Comparison of ENCODE assay signal across 10 cellular contexts in genomic region chr19:52961981-52962380, GRCh38. TPM values are rescaled to one million over a fixed set of nuclear protein-coding genes. Genes with fewer than 3 reads are reported as not detected.
A peak's percentile ranks its signal among the peaks of the same experiment; 100 is the strongest.
DNase-seq lines count a peak whose midpoint lies in the region; FAIRE-seq lines count a peak whose summit lies in the region.
"Had no signal": no experiment of that assay in that cellular context is flagged by ENCODE, and none has a peak within 500 bp of the region (broad histone marks: within the 10 kb centered on the region; RNA-seq: fewer than 3 reads in every experiment).

No MANE protein-coding gene starts in this region.

- peak overlapping the region; percentile 48 to 80 (median 73) for H3K9ac ChIP-seq in subcutaneous abdominal adipose tissue (ENCODE audit: low read length in 5 of 5)

- DNase-seq in DMS79 treated with DMSO at 0.1 percent for 48 hours (lab: John Stamatoyannopoulos, UW) (peak; percentile 27), DMS79 (lab: John Stamatoyannopoulos, UW) (no peak), immature natural killer cell (no peak), NCI-H748 treated with DMSO at 0.1 percent for 48 hours (lab: John Stamatoyannopoulos, UW) (no peak), GM19239 (ENCODE audit: insufficient read length, low spot score) (no peak)
- DNase-seq in activated T-helper 1 cell treated with anti-CD3 and anti-CD28 coated beads, Interleukin-12 subunit alpha, Interleukin-12 subunit beta, Interleukin-2, Interleukin-4 antibody, amounts not matched to agents 30 ng/mL and 10 ng/mL and 1 ng/mL, durations not matched to agents 14 hours and 24 hours and 36 hours (ENCODE audit: low spot score) = no peak
- DNase-seq in stimulated activated CD4-positive, alpha-beta T cell treated with anti-CD3 and anti-CD28 coated beads, Interleukin-2, amount 100 ng/mL, for 48 hours = no peak

- H3K4me1 ChIP-seq in subcutaneous abdominal adipose tissue (ENCODE audit: control insufficient read depth in 5 of 5, insufficient read depth in 5 of 5, low read length in 5 of 5) = peaks cover 1 to 21% (median 19%) of the 10 kb centered on the region in 5 donors

- H3K4me3 Mint-ChIP-seq in activated T-helper 1 cell treated with anti-CD3 and anti-CD28 coated beads, Interleukin-12 subunit alpha, Interleukin-12 subunit beta, Interleukin-2, Interleukin-4 antibody, amounts not matched to agents 30 ng/mL and 10 ng/mL and 1 ng/mL, durations not matched to agents 14 hours and 24 hours and 36 hours = peak overlapping the region; percentile 98
- peak overlapping the region; percentile 93 to 97 (median 95) for H3K4me3 Mint-ChIP-seq in immature natural killer cell

- peaks cover 40% of the 10 kb centered on the region for H3K9me3 Mint-ChIP-seq in activated T-helper 1 cell treated with anti-CD3 and anti-CD28 coated beads, Interleukin-12 subunit alpha, Interleukin-12 subunit beta, Interleukin-2, Interleukin-4 antibody, amounts not matched to agents 30 ng/mL and 10 ng/mL and 1 ng/mL, durations not matched to agents 14 hours and 24 hours and 36 hours
- peaks cover 3 to 36% (median 31%) of the 10 kb centered on the region in 6 donors for H3K9me3 Mint-ChIP-seq in immature natural killer cell

- no peak for FAIRE-seq in GM19239 (lab: Jason Lieb, UNC)
- FAIRE-seq: A204.1 had no signal

- peak overlapping the region; percentile 73 for H3K27ac ChIP-seq in subcutaneous abdominal adipose tissue (ENCODE audit: low read depth, low read length)

- H3K4me3 ChIP-seq in subcutaneous abdominal adipose tissue (ENCODE audit: low read depth in 1 of 5, low read length in 5 of 5) = peak overlapping the region; percentile 84 to 93 (median 90)

- intact Hi-C loops in activated T-helper 1 cell treated with anti-CD3 and anti-CD28 coated beads, Interleukin-12 subunit alpha, Interleukin-12 subunit beta, Interleukin-2, Interleukin-4 antibody, amounts not matched to agents 30 ng/mL and 10 ng/mL and 1 ng/mL, durations not matched to agents 14 hours and 24 hours and 36 hours (cut with micrococcal nuclease) = loop anchor here (1.0 to 10.0 kb wide), 16 partner anchors 20 to 903 kb away; partner anchors contain the start of genes MYADM, ZNF160, ZNF320 and ZNF468

- H3K36me3 Mint-ChIP-seq in activated T-helper 1 cell treated with anti-CD3 and anti-CD28 coated beads, Interleukin-12 subunit alpha, Interleukin-12 subunit beta, Interleukin-2, Interleukin-4 antibody, amounts not matched to agents 30 ng/mL and 10 ng/mL and 1 ng/mL, durations not matched to agents 14 hours and 24 hours and 36 hours (ENCODE audit: low read depth) = peaks cover 35% of the 10 kb centered on the region
- peaks cover 29 to 40% (median 32%) of the 10 kb centered on the region in 3 donors for H3K36me3 Mint-ChIP-seq in immature natural killer cell

- H3K4me1 Mint-ChIP-seq in activated T-helper 1 cell treated with anti-CD3 and anti-CD28 coated beads, Interleukin-12 subunit alpha, Interleukin-12 subunit beta, Interleukin-2, Interleukin-4 antibody, amounts not matched to agents 30 ng/mL and 10 ng/mL and 1 ng/mL, durations not matched to agents 14 hours and 24 hours and 36 hours (ENCODE audit: low read depth) = peaks cover 25% of the 10 kb centered on the region
- peaks cover 32 to 56% of the 10 kb centered on the region in 2 donors for H3K4me1 Mint-ChIP-seq in immature natural killer cell

- no peaks in the 10 kb centered on the region for H3K27me3 ChIP-seq in subcutaneous abdominal adipose tissue (ENCODE audit: control insufficient read depth in 5 of 5, insufficient read depth in 4 of 5, low read length in 5 of 5)

- H3K27ac Mint-ChIP-seq in activated T-helper 1 cell treated with anti-CD3 and anti-CD28 coated beads, Interleukin-12 subunit alpha, Interleukin-12 subunit beta, Interleukin-2, Interleukin-4 antibody, amounts not matched to agents 30 ng/mL and 10 ng/mL and 1 ng/mL, durations not matched to agents 14 hours and 24 hours and 36 hours = peak overlapping the region; percentile 93
- peak overlapping the region; percentile 88 to 94 (median 92) for H3K27ac Mint-ChIP-seq in immature natural killer cell

- peaks cover 0 to 8% (median 7%) of the 10 kb centered on the region in 5 donors for H3K36me3 ChIP-seq in subcutaneous abdominal adipose tissue (ENCODE audit: control insufficient read depth in 5 of 5, insufficient read depth in 5 of 5, low read length in 5 of 5)

- H3K27me3 Mint-ChIP-seq in activated T-helper 1 cell treated with anti-CD3 and anti-CD28 coated beads, Interleukin-12 subunit alpha, Interleukin-12 subunit beta, Interleukin-2, Interleukin-4 antibody, amounts not matched to agents 30 ng/mL and 10 ng/mL and 1 ng/mL, durations not matched to agents 14 hours and 24 hours and 36 hours (ENCODE audit: insufficient read depth) = no peaks in the 10 kb centered on the region
- peaks cover 4 to 15% (median 10%) of the 10 kb centered on the region in 3 donors for H3K27me3 Mint-ChIP-seq in immature natural killer cell (ENCODE audit: low read depth in 3 of 3)

- H3K9me3 ChIP-seq in subcutaneous abdominal adipose tissue (ENCODE audit: control insufficient read depth in 5 of 5, low read length in 5 of 5) = peaks cover 0 to 30% (median 6%) of the 10 kb centered on the region in 5 donors

RNA-seq across cellular contexts. Expression of gene ZNF816, which starts 0.7 kb away (rescaled TPM):
- total RNA-seq in activated T-helper 1 cell treated with anti-CD3 and anti-CD28 coated beads, Interleukin-12 subunit alpha, Interleukin-12 subunit beta, Interleukin-2, Interleukin-4 antibody, amounts not matched to agents 30 ng/mL and 10 ng/mL and 1 ng/mL, durations not matched to agents 14 hours and 24 hours and 36 hours = 7.0 and 9.4 TPM in 2 replicates
- polyA plus RNA-seq in immature natural killer cell = 10 to 100 TPM in 1 of 3 donors, 1 to 10 TPM in 2; 9.8 to 21.0 (median 10.0) TPM

RNA-seq across cellular contexts. Expression of gene ZNF888, which starts 38.8 kb away (rescaled TPM):
- 4.2 and 4.6 TPM in 2 replicates for total RNA-seq in activated T-helper 1 cell treated with anti-CD3 and anti-CD28 coated beads, Interleukin-12 subunit alpha, Interleukin-12 subunit beta, Interleukin-2, Interleukin-4 antibody, amounts not matched to agents 30 ng/mL and 10 ng/mL and 1 ng/mL, durations not matched to agents 14 hours and 24 hours and 36 hours
- 1 to 10 TPM; 1.9 to 3.9 (median 1.9) TPM for polyA plus RNA-seq in immature natural killer cell

RNA-seq across cellular contexts. Expression of gene ERVV-1, which starts 51.7 kb away (rescaled TPM):
- total RNA-seq in activated T-helper 1 cell treated with anti-CD3 and anti-CD28 coated beads, Interleukin-12 subunit alpha, Interleukin-12 subunit beta, Interleukin-2, Interleukin-4 antibody, amounts not matched to agents 30 ng/mL and 10 ng/mL and 1 ng/mL, durations not matched to agents 14 hours and 24 hours and 36 hours = not detected in 2 replicates
- not detected for polyA plus RNA-seq in immature natural killer cell
- total RNA-seq: subcutaneous adipose tissue had no signal
